18 cellular contexts compared by ENCODE assay signal in the genomic region with DNA sequence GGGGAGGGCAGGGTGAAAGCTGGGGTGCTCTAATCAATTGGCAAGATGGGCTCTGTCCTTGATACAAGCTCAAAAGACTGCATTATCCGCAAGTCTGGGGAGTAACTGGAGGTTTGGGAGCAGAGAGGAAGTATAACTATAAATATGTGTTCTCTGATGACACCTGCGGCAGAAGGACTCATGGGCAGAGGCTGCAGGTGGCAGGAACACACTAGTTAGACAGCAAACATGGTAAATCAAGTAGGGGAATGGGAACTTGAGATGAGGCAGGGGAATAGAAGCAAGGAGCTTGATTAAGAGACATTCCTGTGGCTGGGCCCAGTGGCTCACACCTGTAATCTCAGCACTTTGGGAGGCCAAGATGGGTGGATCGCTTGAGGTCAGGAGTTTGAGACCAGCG. TPM values are rescaled to one million over a fixed set of nuclear protein-coding genes. Genes with fewer than 3 reads are reported as not detected.
DNase-seq lines count a peak whose midpoint lies in the region; ATAC-seq and TF ChIP-seq lines count a peak whose summit lies in the region.
"Had no signal": no experiment of that assay in that cellular context is flagged by ENCODE, and none has a peak within 500 bp of the region (broad histone marks: within the 10 kb centered on the region; RNA-seq: fewer than 3 reads in every experiment).

No MANE protein-coding gene starts in this region.

- peak overlapping the region; percentile 22 for H3K4me3 Mint-ChIP-seq in T-helper 2 cell treated with Interferon-gamma antibody and Interleukin-4, amounts not matched to agents 5 μg/mL and 100 μg/mL, for 36 hours
- no peak overlapping the region for H3K4me3 Mint-ChIP-seq in activated T-helper 1 cell treated with anti-CD3 and anti-CD28 coated beads, Interleukin-12 subunit alpha, Interleukin-12 subunit beta, Interleukin-2, Interleukin-4 antibody, amounts not matched to agents 30 ng/mL and 10 ng/mL and 1 ng/mL, durations not matched to agents 14 hours and 24 hours and 36 hours

- intact Hi-C loops in activated T-helper 1 cell treated with anti-CD3 and anti-CD28 coated beads, Interleukin-12 subunit alpha, Interleukin-12 subunit beta, Interleukin-2, Interleukin-4 antibody, amounts not matched to agents 30 ng/mL and 10 ng/mL and 1 ng/mL, durations not matched to agents 14 hours and 24 hours and 36 hours (cut with micrococcal nuclease), result no loop called here
- intact Hi-C loops in PC-3 (cut with micrococcal nuclease), result no loop called here

- H3K9me3 ChIP-seq in neutrophil (no peaks in the 10 kb centered on the region), PC-3 (ENCODE audit: low read length) (no peaks in the 10 kb centered on the region)
- H3K9me3 ChIP-seq: A549, breast epithelium, heart left ventricle, MG63 had no signal

- H3K36me3 Mint-ChIP-seq in T-helper 2 cell treated with Interferon-gamma antibody and Interleukin-4, amounts not matched to agents 5 μg/mL and 100 μg/mL, for 36 hours (ENCODE audit: low read depth), result peaks cover 14% of the 10 kb centered on the region
- H3K36me3 Mint-ChIP-seq in activated T-helper 1 cell treated with anti-CD3 and anti-CD28 coated beads, Interleukin-12 subunit alpha, Interleukin-12 subunit beta, Interleukin-2, Interleukin-4 antibody, amounts not matched to agents 30 ng/mL and 10 ng/mL and 1 ng/mL, durations not matched to agents 14 hours and 24 hours and 36 hours (ENCODE audit: low read depth), result peaks cover 13% of the 10 kb centered on the region

- H3F3A ChIP-seq in PC-3 (ENCODE audit: low read length, unreplicated experiment), result no peaks in the 10 kb centered on the region

- no peak overlapping the region for H2AFZ ChIP-seq in PC-3 (ENCODE audit: low read length)
- H2AFZ ChIP-seq: parathyroid adenoma had no signal

- H3K27ac Mint-ChIP-seq in T-helper 2 cell treated with Interferon-gamma antibody and Interleukin-4, amounts not matched to agents 5 μg/mL and 100 μg/mL, for 36 hours, result peak overlapping the region; percentile 97
- peak overlapping the region; percentile 50 for H3K27ac Mint-ChIP-seq in activated T-helper 1 cell treated with anti-CD3 and anti-CD28 coated beads, Interleukin-12 subunit alpha, Interleukin-12 subunit beta, Interleukin-2, Interleukin-4 antibody, amounts not matched to agents 30 ng/mL and 10 ng/mL and 1 ng/mL, durations not matched to agents 14 hours and 24 hours and 36 hours

- ATAC-seq in GM21576 (IDR thresholded peaks at IDR 0.05; ENCODE audit: unreplicated experiment), result peak; percentile 6
- no peak for ATAC-seq in PC-3
- ATAC-seq in HG02588 (IDR thresholded peaks at IDR 0.05; ENCODE audit: unreplicated experiment), result no peak
- ATAC-seq: A549, heart left ventricle had no signal

- H3K4me3 ChIP-seq in neutrophil (ENCODE audit: low read depth in 1 of 2, low read length in 1 of 2) (no peak overlapping the region), PC-3 (ENCODE audit: low read length) (no peak overlapping the region)
- H3K4me3 ChIP-seq: A549, breast epithelium, heart left ventricle, MG63, skin epidermis had no signal

- H3K4me1 ChIP-seq in neutrophil (ENCODE audit: control insufficient read depth in 1 of 2, insufficient read depth in 1 of 2, low read depth in 1 of 2, low read length in 1 of 2), result peaks cover 66 to 67% of the 10 kb centered on the region in 2 experiments
- H3K4me1 ChIP-seq in PC-3 (ENCODE audit: insufficient read depth, low read length), result peaks cover 2% of the 10 kb centered on the region; the same call in 1 of the 2 replicates
- H3K4me1 ChIP-seq: A549, breast epithelium had no signal

- no peaks in the 10 kb centered on the region for H3K9me3 Mint-ChIP-seq in T-helper 2 cell treated with Interferon-gamma antibody and Interleukin-4, amounts not matched to agents 5 μg/mL and 100 μg/mL, for 36 hours
- no peaks in the 10 kb centered on the region for H3K9me3 Mint-ChIP-seq in activated T-helper 1 cell treated with anti-CD3 and anti-CD28 coated beads, Interleukin-12 subunit alpha, Interleukin-12 subunit beta, Interleukin-2, Interleukin-4 antibody, amounts not matched to agents 30 ng/mL and 10 ng/mL and 1 ng/mL, durations not matched to agents 14 hours and 24 hours and 36 hours

- no peaks in the 10 kb centered on the region for H3K27me3 Mint-ChIP-seq in T-helper 2 cell treated with Interferon-gamma antibody and Interleukin-4, amounts not matched to agents 5 μg/mL and 100 μg/mL, for 36 hours (ENCODE audit: low read depth)
- no peaks in the 10 kb centered on the region for H3K27me3 Mint-ChIP-seq in activated T-helper 1 cell treated with anti-CD3 and anti-CD28 coated beads, Interleukin-12 subunit alpha, Interleukin-12 subunit beta, Interleukin-2, Interleukin-4 antibody, amounts not matched to agents 30 ng/mL and 10 ng/mL and 1 ng/mL, durations not matched to agents 14 hours and 24 hours and 36 hours (ENCODE audit: insufficient read depth)

- H3K4me2 ChIP-seq in PC-3 (ENCODE audit: low read length), result no peak overlapping the region
- H3K4me2 ChIP-seq: A549 had no signal

- no peaks in the 10 kb centered on the region for H3K9me2 ChIP-seq in PC-3 (replicated peaks; ENCODE audit: low read length)

- H3K36me3 ChIP-seq in neutrophil, result no peaks in the 10 kb centered on the region
- no peaks in the 10 kb centered on the region for H3K36me3 ChIP-seq in PC-3 (ENCODE audit: low read depth, low read length)
- H3K36me3 ChIP-seq: breast epithelium, heart left ventricle, MG63 had no signal

- CTCF ChIA-PET in PC-3 (lab: Charles Lee), result no interaction called here

- H3K27ac ChIP-seq in neutrophil (peak overlapping the region; percentile 69), PC-3 (ENCODE audit: low read length) (no peak overlapping the region)
- H3K27ac ChIP-seq: A549, breast epithelium, heart left ventricle, parathyroid adenoma had no signal

- no peak overlapping the region for H3K9ac ChIP-seq in PC-3 (ENCODE audit: low read length)
- H3K9ac ChIP-seq: parathyroid adenoma had no signal

- POLR2A ChIA-PET in PC-3 (lab: Charles Lee; ENCODE audit: unreplicated experiment), result no interaction called here

- DNase-seq in T-helper 2 cell treated with Interferon-gamma antibody and Interleukin-4, amounts not matched to agents 5 μg/mL and 100 μg/mL, for 36 hours (ENCODE audit: low spot score), result no peak
- DNase-seq in T-helper 2 cell (no peak), PC-3 (no peak), MV-4-11 (lab: John Stamatoyannopoulos, UW) (no peak)
- DNase-seq in activated T-helper 1 cell treated with anti-CD3 and anti-CD28 coated beads, Interleukin-12 subunit alpha, Interleukin-12 subunit beta, Interleukin-2, Interleukin-4 antibody, amounts not matched to agents 30 ng/mL and 10 ng/mL and 1 ng/mL, durations not matched to agents 14 hours and 24 hours and 36 hours (ENCODE audit: low spot score), result no peak
- DNase-seq: heart left ventricle, kidney glomerular epithelial cell, MG63, NCI-H2029 treated with DMSO at 0.1 percent for 48 hours, NCI-H82, T1000 had no signal

- no peaks in the 10 kb centered on the region for H4K20me1 ChIP-seq in PC-3 (ENCODE audit: low read length)

- TF ChIP-seq CTCF in neutrophil (IDR thresholded peaks at IDR 0.05) (no peak), PC-3 (conservative IDR thresholded peaks at IDR 0.05; ENCODE audit: low read depth, low read length) (no peak)

- BruUV-seq in PC-3 (replicated peaks; lab: Mats Ljungman, UMichigan), result no TSS peak

- peaks cover 39% of the 10 kb centered on the region for H3K4me1 Mint-ChIP-seq in T-helper 2 cell treated with Interferon-gamma antibody and Interleukin-4, amounts not matched to agents 5 μg/mL and 100 μg/mL, for 36 hours (ENCODE audit: low read depth)
- peaks cover 23% of the 10 kb centered on the region for H3K4me1 Mint-ChIP-seq in activated T-helper 1 cell treated with anti-CD3 and anti-CD28 coated beads, Interleukin-12 subunit alpha, Interleukin-12 subunit beta, Interleukin-2, Interleukin-4 antibody, amounts not matched to agents 30 ng/mL and 10 ng/mL and 1 ng/mL, durations not matched to agents 14 hours and 24 hours and 36 hours (ENCODE audit: low read depth)

- H3K27me3 ChIP-seq in neutrophil, result no peaks in the 10 kb centered on the region
- no peaks in the 10 kb centered on the region for H3K27me3 ChIP-seq in PC-3 (ENCODE audit: low read length)
- H3K27me3 ChIP-seq: heart left ventricle, MG63 had no signal

- no peaks in the 10 kb centered on the region for H3K79me2 ChIP-seq in PC-3 (ENCODE audit: low read length)

RNA-seq across cellular contexts. Expression of a gene that starts 30.3 kb away (rescaled TPM):
- total RNA-seq in activated T-helper 1 cell treated with anti-CD3 and anti-CD28 coated beads, Interleukin-12 subunit alpha, Interleukin-12 subunit beta, Interleukin-2, Interleukin-4 antibody, amounts not matched to agents 30 ng/mL and 10 ng/mL and 1 ng/mL, durations not matched to agents 14 hours and 24 hours and 36 hours, result 69.1 and 73.9 TPM in 2 replicates
- 20.7 and 24.5 TPM in 2 replicates for total RNA-seq in PC-3 (2014; rRNA removed)
